Comparison of ENCODE assay signal across 12 cellular contexts in genomic region chr11:26187639-26188038, GRCh38.
DNase-seq lines count a peak whose midpoint lies in the region; ATAC-seq and TF ChIP-seq lines count a peak whose summit lies in the region.
"Had no signal": no experiment of that assay in that cellular context is flagged by ENCODE, and none has a peak within 500 bp of the region (broad histone marks: within the 10 kb centered on the region; RNA-seq: fewer than 3 reads in every experiment).

No MANE protein-coding gene starts in this region.

- H3K4me1 ChIP-seq in adipocyte (ENCODE audit: control insufficient read depth, insufficient read depth, low read length): peaks cover 38% of the 10 kb centered on the region
- H3K4me1 ChIP-seq in hepatocyte (ENCODE audit: insufficient read depth): peaks cover 8% of the 10 kb centered on the region
- peaks cover 0 to 20% (median 11%) of the 10 kb centered on the region in 5 donors for H3K4me1 ChIP-seq in subcutaneous abdominal adipose tissue (ENCODE audit: control insufficient read depth in 5 of 5, insufficient read depth in 5 of 5, low read length in 5 of 5)

- H3K9me2 ChIP-seq in hepatocyte (replicated peaks; ENCODE audit: insufficient read depth): no peaks in the 10 kb centered on the region

- DNase-seq in HPDE6-E6E7 (ENCODE audit: extremely low spot score): peak; percentile 11
- peak; percentile 92 for DNase-seq in adipocyte (ENCODE audit: low read depth)
- peak; percentile 35 for DNase-seq in hepatocyte (ENCODE audit: low spot score)
- no peak for DNase-seq in activated naive CD4-positive, alpha-beta T cell treated with Interleukin-2 at 50 U/mL for 16 hours
- DNase-seq in NCI-H2107 (lab: John Stamatoyannopoulos, UW): no peak
- DNase-seq: activated CD4-positive, alpha-beta memory T cell treated with anti-CD3 and anti-CD28 coated beads for 36 hours; activated naive CD8-positive, alpha-beta T cell treated with anti-CD3 and anti-CD28 coated beads for 36 hours; erythroblast; MM.1S had no signal

- H3K9ac ChIP-seq in adipocyte (ENCODE audit: low read length) (peak overlapping the region; percentile 80), subcutaneous abdominal adipose tissue (ENCODE audit: low read length in 5 of 5) (peak overlapping the region in 2 of 5 donors; percentile 20 to 72)

- H3K27me3 ChIP-seq in adipocyte (replicated peaks; ENCODE audit: control insufficient read depth, insufficient read depth, low read length) (no peaks in the 10 kb centered on the region), hepatocyte (no peaks in the 10 kb centered on the region), subcutaneous abdominal adipose tissue (ENCODE audit: control insufficient read depth in 5 of 5, insufficient read depth in 4 of 5, low read length in 5 of 5) (no peaks in the 10 kb centered on the region)
- H3K27me3 ChIP-seq: tibial nerve had no signal

- no peaks in the 10 kb centered on the region for H3K79me2 ChIP-seq in hepatocyte

- 34% methylated on average over 2 of the region's 2 CpGs for WGBS in hepatocyte (ENCODE audit: low lambda C conversion rate, missing lambda C conversion rate)

- no peak for TF ChIP-seq CTCF in hepatocyte (IDR thresholded peaks at IDR 0.05; ENCODE audit: poor library complexity)

- H3K9me3 ChIP-seq in adipocyte (ENCODE audit: control insufficient read depth, low read length): no peaks in the 10 kb centered on the region
- no peaks in the 10 kb centered on the region for H3K9me3 ChIP-seq in hepatocyte (ENCODE audit: low read depth)
- no peaks in the 10 kb centered on the region for H3K9me3 ChIP-seq in subcutaneous abdominal adipose tissue (ENCODE audit: control insufficient read depth in 5 of 5, low read length in 5 of 5)
- H3K9me3 ChIP-seq: tibial nerve had no signal

- no peak for ATAC-seq in HG03095 (IDR thresholded peaks at IDR 0.05; ENCODE audit: unreplicated experiment)

- no peaks in the 10 kb centered on the region for H3K36me3 ChIP-seq in adipocyte (ENCODE audit: control insufficient read depth, insufficient read depth, low read length, severe bottlenecking)
- H3K36me3 ChIP-seq in hepatocyte (replicated peaks; ENCODE audit: insufficient read depth, low read depth): no peaks in the 10 kb centered on the region
- no peaks in the 10 kb centered on the region for H3K36me3 ChIP-seq in subcutaneous abdominal adipose tissue (ENCODE audit: control insufficient read depth in 5 of 5, insufficient read depth in 5 of 5, low read length in 5 of 5)
- H3K36me3 ChIP-seq: tibial nerve had no signal

- H4K20me1 ChIP-seq in hepatocyte (ENCODE audit: insufficient read depth, poor library complexity, severe bottlenecking): no peaks in the 10 kb centered on the region

- H3K27ac ChIP-seq in hepatocyte (peak overlapping the region; percentile 55), subcutaneous abdominal adipose tissue (ENCODE audit: low read depth, low read length) (peak overlapping the region; percentile 95)

- no peak overlapping the region for H3K4me2 ChIP-seq in hepatocyte

- no peak overlapping the region for H2AFZ ChIP-seq in hepatocyte

- H3K4me3 ChIP-seq in adipocyte (ENCODE audit: low read length): peak overlapping the region; percentile 49
- H3K4me3 ChIP-seq in hepatocyte: no peak overlapping the region
- no peak overlapping the region for H3K4me3 ChIP-seq in subcutaneous abdominal adipose tissue (ENCODE audit: low read depth in 1 of 5, low read length in 5 of 5)
- H3K4me3 ChIP-seq: tibial nerve had no signal

Comparison
In these comparisons a context has a peak if more than half of its experiments do, and no peak if none do; other contexts are left out.
1. DNase-seq: peak in HPDE6-E6E7 (single experiment), adipocyte (single experiment) and hepatocyte (single experiment); none in activated naive CD4-positive, alpha-beta T cell treated with Interleukin-2 at 50 U/mL for 16 hours (single experiment) and NCI-H2107 (single experiment).